1 cellular context compared by ENCODE assay signal in the genomic region with DNA sequence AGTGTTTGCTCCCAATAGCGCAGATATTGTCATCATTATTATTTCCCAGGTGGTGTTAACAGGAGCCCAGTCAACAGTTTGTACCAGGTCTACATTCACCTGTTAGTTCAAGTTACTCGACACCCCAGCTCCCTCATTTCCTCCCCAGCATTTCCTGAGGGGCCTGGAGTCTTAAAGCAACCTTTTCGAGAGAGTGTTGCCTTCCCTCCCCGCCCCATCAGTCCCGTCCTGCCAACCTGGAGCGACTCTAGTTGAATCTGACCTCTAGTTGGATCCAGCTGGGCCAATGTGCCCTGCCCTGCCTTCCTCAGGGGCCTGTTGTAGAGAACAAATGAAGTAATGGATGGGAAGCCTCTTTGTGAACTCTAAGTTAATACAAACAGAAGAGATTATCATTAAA.
TF ChIP-seq lines count a peak whose summit lies in the region.

No MANE protein-coding gene starts in this region.

TF ChIP-seq in HepG2, 621 proteins besides CTCF, POLR2A, EP300 and RAD21:
- TF ChIP-seq, protein P1, sequence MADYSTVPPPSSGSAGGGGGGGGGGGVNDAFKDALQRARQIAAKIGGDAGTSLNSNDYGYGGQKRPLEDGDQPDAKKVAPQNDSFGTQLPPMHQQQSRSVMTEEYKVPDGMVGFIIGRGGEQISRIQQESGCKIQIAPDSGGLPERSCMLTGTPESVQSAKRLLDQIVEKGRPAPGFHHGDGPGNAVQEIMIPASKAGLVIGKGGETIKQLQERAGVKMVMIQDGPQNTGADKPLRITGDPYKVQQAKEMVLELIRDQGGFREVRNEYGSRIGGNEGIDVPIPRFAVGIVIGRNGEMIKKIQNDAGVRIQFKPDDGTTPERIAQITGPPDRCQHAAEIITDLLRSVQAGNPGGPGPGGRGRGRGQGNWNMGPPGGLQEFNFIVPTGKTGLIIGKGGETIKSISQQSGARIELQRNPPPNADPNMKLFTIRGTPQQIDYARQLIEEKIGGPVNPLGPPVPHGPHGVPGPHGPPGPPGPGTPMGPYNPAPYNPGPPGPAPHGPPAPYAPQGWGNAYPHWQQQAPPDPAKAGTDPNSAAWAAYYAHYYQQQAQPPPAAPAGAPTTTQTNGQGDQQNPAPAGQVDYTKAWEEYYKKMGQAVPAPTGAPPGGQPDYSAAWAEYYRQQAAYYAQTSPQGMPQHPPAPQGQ (CRISPR knock-in tag; IDR thresholded peaks at IDR 0.05; ENCODE audit: borderline replicate concordance): no peak
- TF ChIP-seq ATF6 (CRISPR knock-in tag; conservative IDR thresholded peaks at IDR 0.05) (no peak), ZNF704 (CRISPR knock-in tag; IDR thresholded peaks at IDR 0.05; ENCODE audit: borderline replicate concordance) (0 out of 2 replicates have a peak, but pooled peaks have one; percentile 22), ZNF142 (CRISPR knock-in tag; IDR thresholded peaks at IDR 0.05) (no peak), MBD4 (IDR thresholded peaks at IDR 0.05; ENCODE audit: borderline replicate concordance, low read length) (no peak), CREB3 (CRISPR knock-in tag; IDR thresholded peaks at IDR 0.05) (no peak), ZNF34 (CRISPR knock-in tag; IDR thresholded peaks at IDR 0.05; ENCODE audit: borderline replicate concordance) (no peak), ATAD3A (CRISPR knock-in tag; IDR thresholded peaks at IDR 0.05) (no peak)
